ENCODE assay signal across 9 cellular contexts in the genomic region with DNA sequence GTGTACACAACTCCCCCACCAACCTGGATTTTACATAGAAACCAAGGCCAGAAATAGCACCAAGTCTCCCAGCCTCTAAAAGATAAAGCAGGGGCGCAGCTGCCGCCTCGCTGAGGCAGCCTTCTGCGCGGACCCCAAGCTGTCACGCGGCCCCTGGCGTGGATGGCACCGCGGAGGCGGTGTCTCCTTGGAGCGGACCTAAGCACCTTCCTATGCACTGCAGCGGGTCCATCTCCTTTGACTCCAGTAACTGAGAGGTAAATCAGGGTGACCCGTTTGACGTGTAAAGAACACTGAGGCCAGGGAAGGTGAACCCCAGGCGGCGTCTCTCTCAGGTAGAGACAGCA. TPM values are rescaled to one million over a fixed set of nuclear protein-coding genes. Genes with fewer than 3 reads are reported as not detected.
DNase-seq lines count a peak whose midpoint lies in the region; ATAC-seq, FAIRE-seq and TF ChIP-seq lines count a peak whose summit lies in the region.
"Had no signal": no experiment of that assay in that cellular context is flagged by ENCODE, and none has a peak within 500 bp of the region (broad histone marks: within the 10 kb centered on the region; RNA-seq: fewer than 3 reads in every experiment).

No MANE protein-coding gene starts in this region.

- in situ Hi-C loops in GM12878 (cut with MboI), result no loop called here

- peak overlapping the region; percentile 80 for H3K4me2 ChIP-seq in GM12878 (ENCODE audit: control insufficient read depth, insufficient read depth)

- intact Hi-C loops in GM12878 (cut with micrococcal nuclease; ENCODE audit: unreplicated experiment) (no loop called here), left ventricle myocardium superior (cut with micrococcal nuclease) (no loop called here), psoas muscle (cut with DNase I) (no loop called here)

- H4K20me1 ChIP-seq in GM12878 (ENCODE audit: control insufficient read depth, insufficient read depth), result no peaks in the 10 kb centered on the region

- DNase-seq in AG04449 (ENCODE audit: low read depth, low spot score) (no peak), GM12878 (ENCODE audit: low read depth, low spot score) (no peak), left ventricle myocardium superior (no peak), psoas muscle (peak in 1 of 2 donors; percentile 45), NCI-H1417 treated with DMSO at 0.1 percent for 48 hours (lab: John Stamatoyannopoulos, UW) (no peak), globus pallidus (ENCODE audit: low spot score) (no peak), C1 segment of cervical spinal cord (lab: John Stamatoyannopoulos, UW) (no peak)
- no peak for DNase-seq in activated CD4-positive, alpha-beta T cell treated with anti-CD3 and anti-CD28 coated beads, Interleukin-2, amount 50 U/mL, for 4 hours
- DNase-seq: NK-92 treated with Interleukin-12 subunit alpha and Interleukin-12 subunit beta, amount 100 ng/mL, for 24 hours had no signal

- TF ChIP-seq CTCF in AG04449 (IDR thresholded peaks at IDR 0.05; ENCODE audit: insufficient read depth, low read length, missing control alignments) (no peak), GM12878 (IDR thresholded peaks at IDR 0.05 in 2 of 3, conservative IDR thresholded peaks at IDR 0.05 in 1 of 3; ENCODE audit: control insufficient read depth in 2 of 3, extremely low read depth in 1 of 3, insufficient read depth in 1 of 3, low read depth in 3 of 3, low read length in 3 of 3) (no peak), psoas muscle (IDR thresholded peaks at IDR 0.05) (no peak)

- no peak for FAIRE-seq in GM12878 (lab: Jason Lieb, UNC)

- ATAC-seq in GM12878, result no peak
- peak; percentile 35 for ATAC-seq in left ventricle myocardium superior
- ATAC-seq in psoas muscle, result peak in 3 of 4 donors; percentile 11 to 30 (median 27)

- H3K36me3 ChIP-seq in GM12878 (ENCODE audit: control insufficient read depth in 2 of 2, insufficient read depth in 2 of 2, low read length in 1 of 2) (no peaks in the 10 kb centered on the region; a peak in 1 of 4 replicates), psoas muscle (ENCODE audit: insufficient read depth in 1 of 2, low read depth in 1 of 2) (no peaks in the 10 kb centered on the region)

- TF ChIP-seq EP300 in GM12878 (IDR thresholded peaks at IDR 0.05; ENCODE audit: borderline replicate concordance in 1 of 2, control insufficient read depth in 1 of 2, low read depth in 2 of 2, low read length in 2 of 2), result no peak

- H2AFZ ChIP-seq in GM12878 (ENCODE audit: control insufficient read depth, low read depth, low read length), result no peak overlapping the region; the same call in 1 of the 2 replicates

- no peak overlapping the region for H3K27ac ChIP-seq in GM12878 (ENCODE audit: control insufficient read depth, insufficient read depth)
- H3K27ac ChIP-seq in psoas muscle, result peak overlapping the region; percentile 79

- RAD21 ChIA-PET in GM12878 (lab: Charles Lee; ENCODE audit: unreplicated experiment), result no interaction called here

- BruUV-seq in GM12878 (replicated peaks; lab: Mats Ljungman, UMichigan), result no TSS peak

- CTCF ChIA-PET in AG04449 (lab: Yijun Ruan, JAX) (interaction anchor here (1.6 to 29.9 kb wide), 3 partner anchors 10 to 30 kb away, joined by 5 to 1203 read pairs (median 6); partner anchors contain the start of gene ZNF697), GM12878 (lab: Yijun Ruan, JAX) (no interaction called here)

- WGBS in GM12878 (ENCODE audit: insufficient coverage, insufficient replicate concordance, low lambda C conversion rate, missing lambda C conversion rate), result 81% methylated on average over 17 of the region's 17 CpGs
- 39 to 46% (median 39%) methylated on average over 17 of the region's 17 CpGs for WGBS in psoas muscle, 3 donors

- H3K79me2 ChIP-seq in GM12878 (ENCODE audit: control insufficient read depth, insufficient read depth, low read length), result no peaks in the 10 kb centered on the region

- H3K4me3 ChIP-seq in AG04449 (ENCODE audit: low read depth, low read length) (peak overlapping the region; percentile 24), GM12878 (no peak overlapping the region), psoas muscle (peak overlapping the region; percentile 61)

- SMC1A ChIA-PET in GM12878 (lab: Charles Lee; ENCODE audit: uncharacterized antibody, unreplicated experiment), result interaction anchor here (2.9 kb wide), 1 partner anchor 44 kb away, joined by 16 read pairs; no protein-coding TSS in a partner anchor

- TF ChIP-seq RAD21 in GM12878 (IDR thresholded peaks at IDR 0.05; ENCODE audit: insufficient read depth, low read depth, low read length), result no peak

- TF ChIP-seq POLR2A in GM12878 (IDR thresholded peaks at IDR 0.05; ENCODE audit: low read depth, low read length), result no peak

- H3K9me3 ChIP-seq in GM12878 (replicated peaks; ENCODE audit: control insufficient read depth, insufficient read depth, low read length) (no peaks in the 10 kb centered on the region), psoas muscle (no peaks in the 10 kb centered on the region)

- H3K9ac ChIP-seq in GM12878 (ENCODE audit: control insufficient read depth, insufficient read depth, low read length), result no peak overlapping the region

- H3K4me1 ChIP-seq in GM12878 (ENCODE audit: control insufficient read depth, insufficient read depth, low read length) (peaks cover 18% of the 10 kb centered on the region), psoas muscle (peaks cover 54% of the 10 kb centered on the region)

- H3K27me3 ChIP-seq in GM12878 (replicated peaks in 1 of 2; ENCODE audit: control insufficient read depth in 2 of 2, insufficient read depth in 2 of 2, low read length in 1 of 2), result no peaks in the 10 kb centered on the region
- no peaks in the 10 kb centered on the region for H3K27me3 ChIP-seq in psoas muscle (ENCODE audit: insufficient read depth in 3 of 3, low read length in 2 of 3)

- POLR2A ChIA-PET in AG04449 (lab: Yijun Ruan, JAX) (no interaction called here), GM12878 (lab: Charles Lee) (no interaction called here)

TF ChIP-seq in GM12878, 131 proteins besides CTCF, POLR2A, EP300 and RAD21:
- TF ChIP-seq BCL11A (IDR thresholded peaks at IDR 0.05; ENCODE audit: low read depth, low read length) (no peak), HCFC1 (IDR thresholded peaks at IDR 0.05; ENCODE audit: low read length) (no peak)

RNA-seq across cellular contexts. Expression of gene ZNF697, which starts 17.0 kb away (rescaled TPM):
- total RNA-seq in GM12878 (2013; cell fraction: nucleolus; rRNA removed), result 1.7 and 2.1 TPM in 2 replicates
- 3.9 and 4.3 TPM in 2 replicates for total RNA-seq in GM12878 (2014; rRNA removed)
- total RNA-seq in GM12878 (2014; rRNA removed; fragmentation: Illumina TruSeq; extraction: Trizol), result 3.7 and 3.8 TPM in 2 replicates
- 4.8 and 5.9 TPM in 2 replicates for total RNA-seq in GM12878 (2021)
- 0.50 TPM for polyA plus RNA-seq in GM12878 (2011; ENCODE audit: low read depth)
- polyA plus RNA-seq in GM12878 (2011; rRNA removed), result 3.4 and 4.8 TPM in 2 replicates
- 1.9 and 2.0 TPM in 2 replicates for polyA plus RNA-seq in GM12878 (2011; cell fraction: cytosol; rRNA removed)
- 3.5 and 5.1 TPM in 2 replicates for polyA plus RNA-seq in GM12878 (2011; cell fraction: nucleus; rRNA removed)
- 0.60 and 1.0 TPM in 2 replicates for polyA plus RNA-seq in GM12878 (2012)
- 2.8 and 3.7 TPM in 2 replicates for polyA plus RNA-seq in GM12878 (2014; fragmentation: Illumina TruSeq; extraction: Trizol)
- polyA plus RNA-seq in GM12878 (2014; fragmentation: Nextera tagmentation; extraction: Ambion mirVana), result under 1 TPM; 0.74 to 0.99 TPM
- polyA plus RNA-seq in GM12878 (2014; rRNA removed), result 2.4 and 3.1 TPM in 2 replicates
- polyA plus RNA-seq in GM12878 (2016; fragmentation: Nextera tagmentation; extraction: Ambion mirVana), result under 1 TPM; 0.48 to 0.60 TPM
- polyA minus RNA-seq in GM12878 (2011; rRNA and poly(A)+ RNA removed), result 4.3 and 4.5 TPM in 2 replicates
- 2.2 and 2.9 TPM in 2 replicates for polyA minus RNA-seq in GM12878 (2011; cell fraction: cytosol; rRNA and poly(A)+ RNA removed)
- polyA minus RNA-seq in GM12878 (2011; cell fraction: nucleus; rRNA and poly(A)+ RNA removed), result 3.9 and 6.5 TPM in 2 replicates
- total RNA-seq in left ventricle myocardium superior, result 11.5 TPM
- total RNA-seq in psoas muscle, result 1 to 10 TPM; 2.9 to 4.9 (median 3.9) TPM
- 1 to 10 TPM; 1.3 to 2.2 (median 2.0) TPM for polyA plus RNA-seq in psoas muscle
